Comparison of ENCODE assay signal across 8 cellular contexts in genomic region chr4:150302553-150302952, GRCh38.
DNase-seq lines count a peak whose midpoint lies in the region; ATAC-seq, FAIRE-seq and TF ChIP-seq lines count a peak whose summit lies in the region.

No MANE protein-coding gene starts in this region.

- no peaks in the 10 kb centered on the region for H3K9me3 ChIP-seq in GM23248 (ENCODE audit: low read depth)
- H3K9me3 ChIP-seq in SJSA1 (replicated peaks) = no peaks in the 10 kb centered on the region
- H3K9me3 ChIP-seq in H1 (ENCODE audit: insufficient read depth in 2 of 2, low read depth in 1 of 2, low read length in 1 of 2) = no peaks in the 10 kb centered on the region
- H3K9me3 ChIP-seq in HAP-1 = no peaks in the 10 kb centered on the region

- H3K4me3 ChIP-seq in GM23248 (no peak overlapping the region), SJSA1 (no peak overlapping the region), H1 (ENCODE audit: extremely low read depth in 1 of 4, insufficient read depth in 2 of 4, low read depth in 3 of 4, low read length in 4 of 4) (no peak overlapping the region), HAP-1 (no peak overlapping the region)

- H3K4me2 ChIP-seq in GM23248 (ENCODE audit: unreplicated experiment) (peak overlapping the region; percentile 39), H1 (ENCODE audit: insufficient read depth in 1 of 2, low read depth in 2 of 2, low read length in 2 of 2) (no peak overlapping the region)

- no peaks in the 10 kb centered on the region for H3K36me3 ChIP-seq in GM23248 (ENCODE audit: low read depth)
- no peaks in the 10 kb centered on the region for H3K36me3 ChIP-seq in SJSA1
- H3K36me3 ChIP-seq in H1 (ENCODE audit: control insufficient read depth in 2 of 4, insufficient read depth in 4 of 4, low read length in 3 of 4) = no peaks in the 10 kb centered on the region
- no peaks in the 10 kb centered on the region for H3K36me3 ChIP-seq in HAP-1 (replicated peaks)

- FAIRE-seq in H1 (lab: Jason Lieb, UNC) = no peak

- no peak overlapping the region for H3K4ac ChIP-seq in H1 (replicated peaks; ENCODE audit: insufficient read length, low read depth, low read length)

- H2BK120ac ChIP-seq in H1 (replicated peaks; ENCODE audit: low read depth, low read length) = no peak overlapping the region

- H3K9me2 ChIP-seq in GM23248 (ENCODE audit: insufficient read depth) = no peaks in the 10 kb centered on the region

- DNase-seq in GM23248 = peak; percentile 94
- peak; percentile 59 to 63 for DNase-seq in SJSA1 (ENCODE audit: low read depth in 1 of 2, low spot score in 2 of 2)
- no peak for DNase-seq in H1 (ENCODE audit: low read depth in 1 of 2, low spot score in 2 of 2)
- peak in 3 of 4 experiments; percentile 1 to 25 (median 9) for DNase-seq in stimulated activated CD4-positive, alpha-beta T cell treated with anti-CD3 and anti-CD28 coated beads, Interleukin-1b, Interleukin-23, amount 100 ng/mL, for 24 hours (ENCODE audit: low read depth in 4 of 4, low spot score in 1 of 4)
- DNase-seq in HAP-1 (ENCODE audit: low spot score in 2 of 2) = no peak
- DNase-seq in iPS-NIHi11 (ENCODE audit: low spot score) = no peak

- TF ChIP-seq RAD21 in H1 (IDR thresholded peaks at IDR 0.05 in 1 of 2, conservative IDR thresholded peaks at IDR 0.05 in 1 of 2; ENCODE audit: low read depth in 2 of 2, low read length in 2 of 2) = no peak

- H3K56ac ChIP-seq in H1 (replicated peaks; ENCODE audit: insufficient read length, low read depth, low read length) = no peak overlapping the region

- ATAC-seq in HG02840 (IDR thresholded peaks at IDR 0.05; ENCODE audit: low FRiP score, unreplicated experiment) = no peak
- ATAC-seq in HG02571 (IDR thresholded peaks at IDR 0.05; ENCODE audit: unreplicated experiment) = no peak

- no peaks in the 10 kb centered on the region for H3K23me2 ChIP-seq in H1 (ENCODE audit: low read depth, low read length)

- H3K27ac ChIP-seq in GM23248 (peak overlapping the region; percentile 23; the same call in 1 of the 2 replicates), SJSA1 (no peak overlapping the region), H1 (ENCODE audit: low read depth, low read length) (no peak overlapping the region)

- H4K5ac ChIP-seq in H1 (ENCODE audit: insufficient read length, low read depth, low read length) = no peak overlapping the region

- POLR2A ChIA-PET in H1 (lab: Charles Lee; ENCODE audit: partially characterized antibody) = no interaction called here

- no peak for TF ChIP-seq CTCF in H1 (IDR thresholded peaks at IDR 0.05; ENCODE audit: control extremely low read depth in 1 of 3, insufficient read depth in 1 of 3, low read depth in 1 of 3, low read length in 3 of 3)

- in situ Hi-C loops in GM23248 (cut with MboI) = loop anchor here (5.0 kb wide), 1 partner anchor 565 kb away; no protein-coding TSS in a partner anchor
- in situ Hi-C loops in HAP-1 (cut with MboI; ENCODE audit: low sequenced_read_pairs) = no loop called here

- no peak overlapping the region for H2AK5ac ChIP-seq in H1 (ENCODE audit: low read depth, low read length)

- H2BK5ac ChIP-seq in H1 (ENCODE audit: low read depth, low read length) = no peak overlapping the region

- H3K79me2 ChIP-seq in GM23248 (ENCODE audit: insufficient read depth) = no peaks in the 10 kb centered on the region
- H3K79me2 ChIP-seq in H1 (ENCODE audit: control insufficient read depth in 1 of 2, insufficient read depth in 2 of 2, low read length in 2 of 2) = no peaks in the 10 kb centered on the region

- H2BK12ac ChIP-seq in H1 (ENCODE audit: low read depth, low read length) = no peak overlapping the region

- no peak for TF ChIP-seq POLR2A in H1 (IDR thresholded peaks at IDR 0.05; ENCODE audit: control extremely low read depth in 1 of 2, low read depth in 2 of 2, low read length in 2 of 2)

- H2BK15ac ChIP-seq in H1 (ENCODE audit: low read length) = no peak overlapping the region

- no peak overlapping the region for H3K14ac ChIP-seq in H1 (ENCODE audit: insufficient read length)

- H3K18ac ChIP-seq in H1 (ENCODE audit: extremely low read depth, low read length) = no peak overlapping the region

- H4K20me1 ChIP-seq in GM23248 (ENCODE audit: insufficient read depth) (no peaks in the 10 kb centered on the region), H1 (replicated peaks in 1 of 2; ENCODE audit: control insufficient read depth in 1 of 2, insufficient read depth in 2 of 2, low read length in 2 of 2) (no peaks in the 10 kb centered on the region)

- H2AFZ ChIP-seq in GM23248 (no peak overlapping the region), H1 (ENCODE audit: low read length) (no peak overlapping the region)

- peaks cover 36% of the 10 kb centered on the region for H3K4me1 ChIP-seq in GM23248 (ENCODE audit: insufficient read depth)
- peaks cover 25% of the 10 kb centered on the region for H3K4me1 ChIP-seq in SJSA1 (replicated peaks)
- no peaks in the 10 kb centered on the region for H3K4me1 ChIP-seq in H1 (replicated peaks in 1 of 4; ENCODE audit: control insufficient read depth in 3 of 4, insufficient read depth in 4 of 4, low read length in 3 of 4)
- H3K4me1 ChIP-seq in HAP-1 = peaks cover 7% of the 10 kb centered on the region

- H3K23ac ChIP-seq in H1 (ENCODE audit: insufficient read length) = no peak overlapping the region

- H4K8ac ChIP-seq in H1 (ENCODE audit: extremely low read depth, insufficient read depth, low read length) = no peak overlapping the region

- CTCF ChIA-PET in H1 (lab: Charles Lee; ENCODE audit: partially characterized antibody) = interaction anchor here (0.6 kb wide), 2 partner anchors 295 to 701 kb away, joined by 3 read pairs; no protein-coding TSS in a partner anchor

- H3K27me3 ChIP-seq in GM23248 (replicated peaks; ENCODE audit: insufficient read depth) (no peaks in the 10 kb centered on the region), SJSA1 (replicated peaks) (no peaks in the 10 kb centered on the region), H1 (replicated peaks in 1 of 4; ENCODE audit: control insufficient read depth in 3 of 4, extremely low read depth in 1 of 4, insufficient read depth in 3 of 4, low read length in 3 of 4) (no peaks in the 10 kb centered on the region), HAP-1 (ENCODE audit: low read depth) (no peaks in the 10 kb centered on the region)

- peaks cover 14% of the 10 kb centered on the region; the same call in 1 of the 2 replicates for H3F3A ChIP-seq in GM23248 (ENCODE audit: insufficient read depth)

- H2BK20ac ChIP-seq in H1 (ENCODE audit: low read length) = no peak overlapping the region

- H3K79me1 ChIP-seq in H1 (ENCODE audit: low read depth, low read length) = no peaks in the 10 kb centered on the region

- 13 to 16% methylated on average over 4 of the region's 4 CpGs for WGBS in GM23248 (ENCODE audit: low coverage in 1 of 2, low lambda C conversion rate in 2 of 2, missing lambda C conversion rate in 2 of 2), 2 experiments
- 81% methylated on average over 4 of the region's 4 CpGs; no CpG with 5 or more reads in 1 of the 2 experiments for WGBS in H1 (ENCODE audit: extremely low coverage in 1 of 2, insufficient coverage in 1 of 2, insufficient read length in 1 of 2, insufficient replicate concordance in 2 of 2, low coverage in 1 of 2, low lambda C conversion rate in 2 of 2, missing lambda C conversion rate in 1 of 2), 2 experiments

- no peak for TF ChIP-seq EP300 in H1 (IDR thresholded peaks at IDR 0.05; ENCODE audit: borderline replicate concordance in 1 of 2, low read depth in 2 of 2, low read length in 2 of 2)

- no peak overlapping the region for H4K91ac ChIP-seq in H1 (replicated peaks; ENCODE audit: insufficient read length, low read length)

- H3K9ac ChIP-seq in GM23248 (no peak overlapping the region), H1 (replicated peaks in 1 of 4; ENCODE audit: extremely low read depth in 1 of 4, low read depth in 3 of 4, low read length in 3 of 4) (peak overlapping the region in 1 of 4 experiments; percentile 34; a peak in 1 of 7 replicates)

TF ChIP-seq in H1, 55 proteins besides CTCF, POLR2A, EP300 and RAD21:
- TF ChIP-seq TAF1 (IDR thresholded peaks at IDR 0.05; ENCODE audit: low read depth, low read length) (no peak), CEBPB (IDR thresholded peaks at IDR 0.05; ENCODE audit: low read depth, low read length) (0 out of 2 replicates have a peak, but pooled peaks have one; percentile 32)

Comparison
In these comparisons a context has a peak if more than half of its experiments do, and no peak if none do; other contexts are left out.
1. DNase-seq: peak in GM23248 (single experiment), SJSA1 (2 of 2) and stimulated activated CD4-positive, alpha-beta T cell treated with anti-CD3 and anti-CD28 coated beads, Interleukin-1b, Interleukin-23, amount 100 ng/mL, for 24 hours (3 of 4); none in H1 (0 of 2), HAP-1 (0 of 2) and iPS-NIHi11 (single experiment).